28 cellular contexts compared by ENCODE assay signal in the genomic region with DNA sequence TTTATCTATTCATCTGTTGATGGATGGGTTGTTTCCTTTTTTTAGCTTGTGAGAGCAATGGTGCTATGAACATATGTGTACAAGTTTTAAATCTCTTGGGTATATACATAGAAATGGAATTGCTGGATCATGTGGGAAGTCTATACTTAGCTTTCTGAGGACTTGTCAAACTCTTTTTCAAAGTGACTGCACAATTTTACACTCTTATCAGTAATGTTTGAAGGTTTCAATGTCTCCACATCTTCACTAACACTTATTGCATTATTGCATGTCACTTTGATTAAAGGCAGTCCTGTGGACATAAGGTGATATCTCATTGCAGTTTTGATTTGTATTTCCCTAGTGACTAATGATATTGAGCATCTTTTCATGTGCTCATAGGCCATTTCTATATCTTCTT.
"Had no signal": no experiment of that assay in that cellular context is flagged by ENCODE, and none has a peak within 500 bp of the region (broad histone marks: within the 10 kb centered on the region; RNA-seq: fewer than 3 reads in every experiment).

No MANE protein-coding gene starts in this region.

- H3K36me3 ChIP-seq: lower lobe of right lung, neural progenitor cell, neutrophil, suprapubic skin, thoracic aorta, tibial artery, upper lobe of right lung had no signal

- DNase-seq: hypothalamus; immature natural killer cell; kidney; lower lobe of right lung; mammary epithelial cell; mesenchymal stem cell; naive thymus-derived CD8-positive, alpha-beta T cell; occipital lobe; psoas muscle; stimulated activated CD4-positive, alpha-beta T cell treated with anti-CD3 and anti-CD28 coated beads, Interleukin-12 subunit alpha, Interleukin-12 subunit beta, amount 100 ng/mL, for 4 hours; stimulated activated CD4-positive, alpha-beta T cell treated with anti-CD3 and anti-CD28 coated beads, Interleukin-15, amount 100 ng/mL, for 24 hours; stimulated activated CD4-positive, alpha-beta T cell treated with anti-CD3 and anti-CD28 coated beads, Interleukin-2, amount 100 ng/mL, for 24 hours; stimulated activated CD4-positive, alpha-beta T cell treated with anti-CD3 and anti-CD28 coated beads, Interleukin-4, amount 100 ng/mL, for 1 hour; stimulated activated naive B cell treated with anti-CD40 and anti-IgM and Interleukin-4, amounts not matched to agents 10 μg/mL and 1 μg/mL and 100 μg/mL, for 72 hours; stimulated activated naive CD8-positive, alpha-beta T cell treated with anti-CD3 and anti-CD28 coated beads, Interleukin-15, Interleukin-2, amounts not matched to agents 100 U/mL and 50 U/mL, for 24 hours; tibial artery; trophoblast cell; upper lobe of right lung had no signal

- ATAC-seq: lower lobe of right lung; naive thymus-derived CD8-positive, alpha-beta T cell; psoas muscle; sciatic nerve; stimulated activated naive B cell treated with anti-CD40 and anti-IgM and Interleukin-4, amounts not matched to agents 10 μg/mL and 1 μg/mL and 100 μg/mL, for 72 hours; stimulated activated naive CD8-positive, alpha-beta T cell treated with anti-CD3 and anti-CD28 coated beads, Interleukin-15, Interleukin-2, amounts not matched to agents 100 U/mL and 50 U/mL, for 24 hours; upper lobe of right lung had no signal

- H3K9me3 Mint-ChIP-seq: nephron had no signal

- H3K4me3 Mint-ChIP-seq: immature natural killer cell; naive thymus-derived CD8-positive, alpha-beta T cell; nephron; neural progenitor cell; stimulated activated naive B cell treated with anti-CD40 and anti-IgM and Interleukin-4, amounts not matched to agents 10 μg/mL and 1 μg/mL and 100 μg/mL, for 72 hours had no signal

- FAIRE-seq: islet of Langerhans, kidney, urothelium cell line had no signal

- H3K4me3 ChIP-seq: lower lobe of right lung, neural progenitor cell, psoas muscle, skin epidermis, suprapubic skin, thoracic aorta, tibial artery, upper lobe of right lung had no signal

- H3K4me1 ChIP-seq: lower lobe of right lung, parathyroid adenoma, psoas muscle, suprapubic skin, tibial artery, upper lobe of right lung had no signal

- H3K27ac Mint-ChIP-seq: immature natural killer cell; naive thymus-derived CD8-positive, alpha-beta T cell; nephron; neural progenitor cell; stimulated activated naive B cell treated with anti-CD40 and anti-IgM and Interleukin-4, amounts not matched to agents 10 μg/mL and 1 μg/mL and 100 μg/mL, for 72 hours had no signal

- H3K27me3 Mint-ChIP-seq: naive thymus-derived CD8-positive, alpha-beta T cell; stimulated activated naive B cell treated with anti-CD40 and anti-IgM and Interleukin-4, amounts not matched to agents 10 μg/mL and 1 μg/mL and 100 μg/mL, for 72 hours had no signal

- H3K27ac ChIP-seq: lower lobe of right lung, neural progenitor cell, neutrophil, parathyroid adenoma, psoas muscle, skin epidermis, suprapubic skin, thoracic aorta, tibial artery, upper lobe of right lung had no signal

- H3K27me3 ChIP-seq: neural progenitor cell, neutrophil, suprapubic skin, tibial artery, upper lobe of right lung had no signal

- H3K9me3 ChIP-seq: lower lobe of right lung, neutrophil, psoas muscle, suprapubic skin, thoracic aorta, tibial artery, upper lobe of right lung had no signal

- H3K4me2 ChIP-seq: neural progenitor cell had no signal

- H3K4me1 Mint-ChIP-seq: immature natural killer cell; naive thymus-derived CD8-positive, alpha-beta T cell; nephron; stimulated activated naive B cell treated with anti-CD40 and anti-IgM and Interleukin-4, amounts not matched to agents 10 μg/mL and 1 μg/mL and 100 μg/mL, for 72 hours had no signal

- H3K9ac ChIP-seq: neural progenitor cell, parathyroid adenoma had no signal
